2 cellular contexts compared by ENCODE assay signal in genomic region chr7:94195813-94196212, GRCh38.
TF ChIP-seq lines count a peak whose summit lies in the region.

No MANE protein-coding gene starts in this region.

TF ChIP-seq in A549, 52 proteins besides CTCF, POLR2A, EP300 and RAD21 (continued from another document):
- TF ChIP-seq, protein P1, sequence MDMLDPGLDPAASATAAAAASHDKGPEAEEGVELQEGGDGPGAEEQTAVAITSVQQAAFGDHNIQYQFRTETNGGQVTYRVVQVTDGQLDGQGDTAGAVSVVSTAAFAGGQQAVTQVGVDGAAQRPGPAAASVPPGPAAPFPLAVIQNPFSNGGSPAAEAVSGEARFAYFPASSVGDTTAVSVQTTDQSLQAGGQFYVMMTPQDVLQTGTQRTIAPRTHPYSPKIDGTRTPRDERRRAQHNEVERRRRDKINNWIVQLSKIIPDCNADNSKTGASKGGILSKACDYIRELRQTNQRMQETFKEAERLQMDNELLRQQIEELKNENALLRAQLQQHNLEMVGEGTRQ (IDR thresholded peaks at IDR 0.05) = no peak
- no peak for TF ChIP-seq FOSB (CRISPR knock-in tag; IDR thresholded peaks at IDR 0.05)
- TF ChIP-seq ZFP36 (IDR thresholded peaks at IDR 0.05; ENCODE audit: borderline replicate concordance, partially characterized antibody) = no peak
- no peak for TF ChIP-seq EHF (CRISPR knock-in tag; IDR thresholded peaks at IDR 0.05)
- no peak for TF ChIP-seq HEYL (CRISPR knock-in tag; IDR thresholded peaks at IDR 0.05)
- no peak for TF ChIP-seq MYC (IDR thresholded peaks at IDR 0.05; ENCODE audit: borderline replicate concordance, low read length)
- no peak for TF ChIP-seq HES2 (IDR thresholded peaks at IDR 0.05)
- no peak for TF ChIP-seq CHD2 (IDR thresholded peaks at IDR 0.05; ENCODE audit: low read length, partially characterized antibody)
- TF ChIP-seq, protein P2, sequence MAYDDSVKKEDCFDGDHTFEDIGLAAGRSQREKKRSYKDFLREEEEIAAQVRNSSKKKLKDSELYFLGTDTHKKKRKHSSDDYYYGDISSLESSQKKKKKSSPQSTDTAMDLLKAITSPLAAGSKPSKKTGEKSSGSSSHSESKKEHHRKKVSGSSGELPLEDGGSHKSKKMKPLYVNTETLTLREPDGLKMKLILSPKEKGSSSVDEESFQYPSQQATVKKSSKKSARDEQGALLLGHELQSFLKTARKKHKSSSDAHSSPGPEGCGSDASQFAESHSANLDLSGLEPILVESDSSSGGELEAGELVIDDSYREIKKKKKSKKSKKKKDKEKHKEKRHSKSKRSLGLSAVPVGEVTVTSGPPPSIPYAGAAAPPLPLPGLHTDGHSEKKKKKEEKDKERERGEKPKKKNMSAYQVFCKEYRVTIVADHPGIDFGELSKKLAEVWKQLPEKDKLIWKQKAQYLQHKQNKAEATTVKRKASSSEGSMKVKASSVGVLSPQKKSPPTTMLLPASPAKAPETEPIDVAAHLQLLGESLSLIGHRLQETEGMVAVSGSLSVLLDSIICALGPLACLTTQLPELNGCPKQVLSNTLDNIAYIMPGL (CRISPR knock-in tag; IDR thresholded peaks at IDR 0.05; ENCODE audit: borderline replicate concordance) = no peak
- no peak for TF ChIP-seq KDM5A (IDR thresholded peaks at IDR 0.05)
- TF ChIP-seq RCOR1 (IDR thresholded peaks at IDR 0.05; ENCODE audit: low read depth, low read length) = no peak
- no peak for TF ChIP-seq JUNB (IDR thresholded peaks at IDR 0.05)
- no peak for TF ChIP-seq E2F6 (IDR thresholded peaks at IDR 0.05; ENCODE audit: borderline replicate concordance, low read depth)

TF ChIP-seq in SK-N-SH, 30 proteins besides CTCF, POLR2A, EP300 and RAD21 (continued from another document):
- TF ChIP-seq, protein P1 (IDR thresholded peaks at IDR 0.05; ENCODE audit: borderline replicate concordance, low read depth, low read length) = no peak
- TF ChIP-seq RXRA (IDR thresholded peaks at IDR 0.05; ENCODE audit: borderline replicate concordance, low read depth) = peak; percentile 37; the same call in 1 of the 2 replicates
- TF ChIP-seq, protein P3, sequence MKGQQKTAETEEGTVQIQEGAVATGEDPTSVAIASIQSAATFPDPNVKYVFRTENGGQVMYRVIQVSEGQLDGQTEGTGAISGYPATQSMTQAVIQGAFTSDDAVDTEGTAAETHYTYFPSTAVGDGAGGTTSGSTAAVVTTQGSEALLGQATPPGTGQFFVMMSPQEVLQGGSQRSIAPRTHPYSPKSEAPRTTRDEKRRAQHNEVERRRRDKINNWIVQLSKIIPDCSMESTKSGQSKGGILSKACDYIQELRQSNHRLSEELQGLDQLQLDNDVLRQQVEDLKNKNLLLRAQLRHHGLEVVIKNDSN (IDR thresholded peaks at IDR 0.05; ENCODE audit: borderline replicate concordance, low read depth) = no peak
- no peak for TF ChIP-seq POLR2AphosphoS5 (IDR thresholded peaks at IDR 0.05; ENCODE audit: low read depth, low read length)
- no peak for TF ChIP-seq SMC3 (IDR thresholded peaks at IDR 0.05; ENCODE audit: low read depth, low read length)
- no peak for TF ChIP-seq YY1 (IDR thresholded peaks at IDR 0.05; ENCODE audit: low read depth)
- TF ChIP-seq, protein P4, sequence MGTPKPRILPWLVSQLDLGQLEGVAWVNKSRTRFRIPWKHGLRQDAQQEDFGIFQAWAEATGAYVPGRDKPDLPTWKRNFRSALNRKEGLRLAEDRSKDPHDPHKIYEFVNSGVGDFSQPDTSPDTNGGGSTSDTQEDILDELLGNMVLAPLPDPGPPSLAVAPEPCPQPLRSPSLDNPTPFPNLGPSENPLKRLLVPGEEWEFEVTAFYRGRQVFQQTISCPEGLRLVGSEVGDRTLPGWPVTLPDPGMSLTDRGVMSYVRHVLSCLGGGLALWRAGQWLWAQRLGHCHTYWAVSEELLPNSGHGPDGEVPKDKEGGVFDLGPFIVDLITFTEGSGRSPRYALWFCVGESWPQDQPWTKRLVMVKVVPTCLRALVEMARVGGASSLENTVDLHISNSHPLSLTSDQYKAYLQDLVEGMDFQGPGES (IDR thresholded peaks at IDR 0.05; ENCODE audit: low read depth, low read length) = no peak
- TF ChIP-seq, protein P5, sequence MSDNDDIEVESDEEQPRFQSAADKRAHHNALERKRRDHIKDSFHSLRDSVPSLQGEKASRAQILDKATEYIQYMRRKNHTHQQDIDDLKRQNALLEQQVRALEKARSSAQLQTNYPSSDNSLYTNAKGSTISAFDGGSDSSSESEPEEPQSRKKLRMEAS (IDR thresholded peaks at IDR 0.05; ENCODE audit: low read depth) = no peak
- no peak for TF ChIP-seq GABPA (IDR thresholded peaks at IDR 0.05; ENCODE audit: low read depth)
- TF ChIP-seq, protein P6, sequence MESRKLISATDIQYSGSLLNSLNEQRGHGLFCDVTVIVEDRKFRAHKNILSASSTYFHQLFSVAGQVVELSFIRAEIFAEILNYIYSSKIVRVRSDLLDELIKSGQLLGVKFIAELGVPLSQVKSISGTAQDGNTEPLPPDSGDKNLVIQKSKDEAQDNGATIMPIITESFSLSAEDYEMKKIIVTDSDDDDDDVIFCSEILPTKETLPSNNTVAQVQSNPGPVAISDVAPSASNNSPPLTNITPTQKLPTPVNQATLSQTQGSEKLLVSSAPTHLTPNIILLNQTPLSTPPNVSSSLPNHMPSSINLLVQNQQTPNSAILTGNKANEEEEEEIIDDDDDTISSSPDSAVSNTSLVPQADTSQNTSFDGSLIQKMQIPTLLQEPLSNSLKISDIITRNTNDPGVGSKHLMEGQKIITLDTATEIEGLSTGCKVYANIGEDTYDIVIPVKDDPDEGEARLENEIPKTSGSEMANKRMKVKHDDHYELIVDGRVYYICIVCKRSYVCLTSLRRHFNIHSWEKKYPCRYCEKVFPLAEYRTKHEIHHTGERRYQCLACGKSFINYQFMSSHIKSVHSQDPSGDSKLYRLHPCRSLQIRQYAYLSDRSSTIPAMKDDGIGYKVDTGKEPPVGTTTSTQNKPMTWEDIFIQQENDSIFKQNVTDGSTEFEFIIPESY (IDR thresholded peaks at IDR 0.05; ENCODE audit: borderline replicate concordance, low read depth) = no peak
- TF ChIP-seq SIN3A (IDR thresholded peaks at IDR 0.05; ENCODE audit: borderline replicate concordance, low read depth, low read length) = no peak
- peak; percentile 87 for TF ChIP-seq TCF12 (IDR thresholded peaks at IDR 0.05)
- TF ChIP-seq NRF1 (IDR thresholded peaks at IDR 0.05; ENCODE audit: low read depth, low read length) = no peak
- no peak; the same call in 1 of the 2 replicates for TF ChIP-seq ELF1 (IDR thresholded peaks at IDR 0.05)
- 0 out of 2 replicates have a peak, but pooled peaks have one; percentile 34 for TF ChIP-seq MEF2A (IDR thresholded peaks at IDR 0.05; ENCODE audit: borderline replicate concordance, low read depth)
- no peak for TF ChIP-seq REST (IDR thresholded peaks at IDR 0.05; ENCODE audit: low read depth, low read length)
- no peak for TF ChIP-seq EZH2phosphoT487 (IDR thresholded peaks at IDR 0.05; ENCODE audit: borderline replicate concordance, low read depth)
- peak; percentile 81 for TF ChIP-seq FOSL2 (IDR thresholded peaks at IDR 0.05; ENCODE audit: borderline replicate concordance, low read depth)
- peak; percentile 81 for TF ChIP-seq JUND (IDR thresholded peaks at IDR 0.05)
- TF ChIP-seq RCOR1 (IDR thresholded peaks at IDR 0.05; ENCODE audit: low read length) = no peak
